ENCODE assay signal across 35 cellular contexts in the genomic region with DNA sequence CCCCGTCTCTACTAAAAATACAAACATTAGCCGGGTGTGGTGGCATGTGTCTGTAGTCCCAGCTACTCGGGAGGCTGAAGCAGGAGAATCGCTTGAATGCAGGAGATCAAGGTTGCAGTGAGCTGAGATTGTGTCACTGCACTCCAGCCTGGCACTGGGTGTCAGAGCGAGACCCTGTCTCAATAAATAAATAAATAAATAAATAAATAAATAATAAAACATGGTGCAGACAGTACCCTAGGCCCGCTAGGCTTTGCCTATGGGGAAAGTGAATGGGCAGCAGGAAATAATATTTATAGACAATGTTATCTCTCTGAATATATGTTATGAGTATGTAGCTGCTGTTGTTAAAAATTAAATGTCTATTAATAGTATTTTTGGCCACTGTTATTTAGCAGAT.
"Had no signal": no experiment of that assay in that cellular context is flagged by ENCODE, and none has a peak within 500 bp of the region (broad histone marks: within the 10 kb centered on the region; RNA-seq: fewer than 3 reads in every experiment).

No MANE protein-coding gene starts in this region.

- H3K9me3 ChIP-seq: MG63 had no signal

- DNase-seq: Kasumi-1, MG63, MM.1S, MV-4-11, NCI-H1048, NCI-H1092, NCI-H1092 treated with DMSO at 0.1 percent for 48 hours, NCI-H1105, NCI-H1105 treated with DMSO at 0.1 percent for 48 hours, NCI-H1417, NCI-H1417 treated with DMSO at 0.1 percent for 48 hours, NCI-H1436, NCI-H1436 treated with DMSO at 0.1 percent for 48 hours, NCI-H146, NCI-H1694, NCI-H1694 treated with DMSO at 0.1 percent for 48 hours, NCI-H187, NCI-H187 treated with DMSO at 0.1 percent for 48 hours, NCI-H1930, NCI-H2029, NCI-H2029 treated with DMSO at 0.1 percent for 48 hours, NCI-H2081, NCI-H2081 treated with DMSO at 0.1 percent for 48 hours, NCI-H2107, NCI-H2171, NCI-H2171 treated with DMSO at 0.1 percent for 48 hours, NCI-H2227 treated with DMSO at 0.1 percent for 48 hours, NCI-H226, NCI-H345, NCI-H446, NCI-H446 treated with DMSO at 0.1 percent for 48 hours, NCI-H510A, NCI-H510A treated with DMSO at 0.1 percent for 48 hours, NCI-H524, NCI-H524 treated with DMSO at 0.1 percent for 48 hours had no signal

- H3K4me3 ChIP-seq: MG63 had no signal

- H3K27me3 ChIP-seq: MG63 had no signal

- H3K36me3 ChIP-seq: MG63 had no signal
